ENCODE assay signal across 18 cellular contexts in genomic region chr17:75552847-75553552, GRCh38. TPM values are rescaled to one million over a fixed set of nuclear protein-coding genes. Genes with fewer than 3 reads are reported as not detected.
A peak's percentile ranks its signal among the peaks of the same experiment; 100 is the strongest.
DNase-seq lines count a peak whose midpoint lies in the region; FAIRE-seq and TF ChIP-seq lines count a peak whose summit lies in the region.
"Had no signal": no experiment of that assay in that cellular context is flagged by ENCODE, and none has a peak within 500 bp of the region (broad histone marks: within the 10 kb centered on the region; RNA-seq: fewer than 3 reads in every experiment).

No MANE protein-coding gene starts in this region.

- H2AK5ac ChIP-seq in H9 (ENCODE audit: insufficient read length, low read length), result no peak overlapping the region

- peak overlapping the region in 2 of 3 experiments; percentile 68 to 73; a peak in 2 of 7 replicates for H3K27ac Mint-ChIP-seq in H9
- H3K27ac Mint-ChIP-seq in activated naive CD4-positive, alpha-beta T cell treated with anti-CD3 and anti-CD28 coated beads for 36 hours, result no peak overlapping the region
- H3K27ac Mint-ChIP-seq: CD4-positive, alpha-beta T cell; T-cell had no signal

- H3K27ac ChIP-seq in H9 (ENCODE audit: insufficient read length, low read depth, low read length) (no peak overlapping the region), osteoblast (ENCODE audit: low read depth, low read length) (no peak overlapping the region)
- H3K27ac ChIP-seq: gastrocnemius medialis had no signal

- H2BK15ac ChIP-seq in H9 (ENCODE audit: low read depth, low read length), result no peak overlapping the region

- H3K4me1 ChIP-seq in H9 (ENCODE audit: insufficient read depth, low read length) (peaks cover 4% of the 10 kb centered on the region; the same call in 1 of the 2 replicates), osteoblast (ENCODE audit: insufficient read depth, low read length) (peaks cover 3% of the 10 kb centered on the region)

- H3K79me1 ChIP-seq in H9 (ENCODE audit: insufficient read depth, low read depth, low read length, poor library complexity, severe bottlenecking), result no peaks in the 10 kb centered on the region

- peaks cover 0 to 11% (median 1%) of the 10 kb centered on the region in 3 experiments; a peak in 2 of 7 replicates for H3K36me3 Mint-ChIP-seq in H9 (ENCODE audit: insufficient read depth in 1 of 3, low read depth in 3 of 3)
- H3K36me3 Mint-ChIP-seq in activated naive CD4-positive, alpha-beta T cell treated with anti-CD3 and anti-CD28 coated beads for 36 hours (ENCODE audit: low read depth), result no peaks in the 10 kb centered on the region

- H3K4me2 ChIP-seq in H9 (ENCODE audit: insufficient read depth, insufficient read length, low read length), result no peak overlapping the region
- H3K4me2 ChIP-seq in osteoblast (ENCODE audit: insufficient read depth, low read length), result no peak overlapping the region

- intact Hi-C loops in activated naive CD4-positive, alpha-beta T cell treated with anti-CD3 and anti-CD28 coated beads for 36 hours (cut with micrococcal nuclease), result loop anchor here (10.0 kb wide), 1 partner anchor 72 kb away; no protein-coding TSS in a partner anchor

- H4K20me1 ChIP-seq in H9 (ENCODE audit: control insufficient read depth, insufficient read depth, insufficient read length) (no peaks in the 10 kb centered on the region), osteoblast (ENCODE audit: insufficient read depth, low read length) (no peaks in the 10 kb centered on the region)

- H3K56ac ChIP-seq in H9 (ENCODE audit: insufficient read length, low read depth, low read length), result no peak overlapping the region

- no peaks in the 10 kb centered on the region for H3K9me3 Mint-ChIP-seq in H9
- no peaks in the 10 kb centered on the region for H3K9me3 Mint-ChIP-seq in activated naive CD4-positive, alpha-beta T cell treated with anti-CD3 and anti-CD28 coated beads for 36 hours
- H3K9me3 Mint-ChIP-seq: CD4-positive, alpha-beta T cell; neural crest cell; T-cell had no signal

- DNase-seq in H9, result peak; percentile 58
- peak; percentile 62 for DNase-seq in OCI-M1 (lab: John Stamatoyannopoulos, UW)
- peak; percentile 28 for DNase-seq in fibroblast of pulmonary artery (ENCODE audit: low read depth)
- peak; percentile 75 for DNase-seq in osteoblast (ENCODE audit: insufficient read length, low spot score, missing footprints)
- no peak for DNase-seq in kidney tubule cell (ENCODE audit: low spot score)
- DNase-seq in NCI-H82 (lab: John Stamatoyannopoulos, UW), result no peak
- DNase-seq in GM12891 (ENCODE audit: insufficient read length, low spot score), result no peak
- DNase-seq in activated naive CD4-positive, alpha-beta T cell treated with anti-CD3 and anti-CD28 coated beads for 36 hours, result no peak
- DNase-seq: activated CD4-positive, alpha-beta T cell treated with anti-CD3 and anti-CD28 coated beads for 4 hours; activated T-cell treated with anti-CD3 and anti-CD28 coated beads, Interleukin-2, amount 50 U/mL, for 48 hours; CD4-positive, alpha-beta T cell; effector CD4-positive, alpha-beta T cell; gastrocnemius medialis; left cardiac atrium; T-cell had no signal

- no peak overlapping the region for H2BK20ac ChIP-seq in H9 (ENCODE audit: low read depth, low read length, poor library complexity, severe bottlenecking)

- no peak for TF ChIP-seq POLR2A in GM12891 (IDR thresholded peaks at IDR 0.05; ENCODE audit: low read depth, low read length)

- H2BK12ac ChIP-seq in H9 (ENCODE audit: insufficient read length, low read depth, low read length), result no peak overlapping the region

- H3K4me3 Mint-ChIP-seq in H9, result no peak overlapping the region
- no peak overlapping the region for H3K4me3 Mint-ChIP-seq in activated naive CD4-positive, alpha-beta T cell treated with anti-CD3 and anti-CD28 coated beads for 36 hours
- H3K4me3 Mint-ChIP-seq: CD4-positive, alpha-beta T cell; neural crest cell; T-cell had no signal

- H4K5ac ChIP-seq in H9 (ENCODE audit: insufficient read length, low read depth, low read length), result no peak overlapping the region

- no peak overlapping the region for H3K4ac ChIP-seq in H9 (ENCODE audit: low read depth, low read length)

- WGBS in H9 (ENCODE audit: extremely low coverage, insufficient read length, low lambda C conversion rate), result no CpG with 5 or more reads among the region's 8 CpGs

- no peaks in the 10 kb centered on the region for H3K36me3 ChIP-seq in osteoblast (ENCODE audit: insufficient read depth, low read length)
- H3K36me3 ChIP-seq: gastrocnemius medialis had no signal

- H3K23me2 ChIP-seq in H9 (ENCODE audit: insufficient read length, low read depth, low read length, poor library complexity, severe bottlenecking), result peaks cover 5% of the 10 kb centered on the region

- H3K9ac ChIP-seq in H9 (ENCODE audit: extremely low read depth, insufficient read length, low read length), result no peak overlapping the region

- CTCF ChIA-PET in activated naive CD4-positive, alpha-beta T cell treated with anti-CD3 and anti-CD28 coated beads for 36 hours (lab: Charles Lee), result interaction anchor here (1.1 kb wide), 1 partner anchor 48 kb away, joined by 4 read pairs; no protein-coding TSS in a partner anchor

- H3T11ph ChIP-seq in H9 (ENCODE audit: low read length), result no peak overlapping the region

- no peak overlapping the region for H3K4me3 ChIP-seq in fibroblast of pulmonary artery (replicated peaks; ENCODE audit: low read depth, low read length)
- H3K4me3 ChIP-seq in osteoblast (ENCODE audit: insufficient read depth, low read length), result no peak overlapping the region
- H3K4me3 ChIP-seq: gastrocnemius medialis had no signal

- no peak for FAIRE-seq in GM12891 (lab: Jason Lieb, UNC)
- FAIRE-seq: G401.6, GM18507 had no signal

- no peak overlapping the region for H2BK5ac ChIP-seq in H9 (ENCODE audit: insufficient read length, low read length)

- no peak overlapping the region for H2BK120ac ChIP-seq in H9 (ENCODE audit: low read depth, low read length, poor library complexity, severe bottlenecking)

- H3K4me1 Mint-ChIP-seq in H9, result peaks cover 11 to 38% of the 10 kb centered on the region in 2 experiments
- no peaks in the 10 kb centered on the region for H3K4me1 Mint-ChIP-seq in activated naive CD4-positive, alpha-beta T cell treated with anti-CD3 and anti-CD28 coated beads for 36 hours (ENCODE audit: low read depth)
- H3K4me1 Mint-ChIP-seq: neural crest cell, T-cell had no signal

- no peak overlapping the region for H3K18ac ChIP-seq in H9 (ENCODE audit: insufficient read length, low read depth, low read length)

- H2AFZ ChIP-seq in H9 (ENCODE audit: low read length) (no peak overlapping the region), osteoblast (ENCODE audit: low read length) (no peak overlapping the region)

- no peak overlapping the region for H3K14ac ChIP-seq in H9 (ENCODE audit: insufficient read depth, low read length)

- TF ChIP-seq CTCF in H9 (conservative IDR thresholded peaks at IDR 0.05), result no peak
- TF ChIP-seq CTCF in fibroblast of pulmonary artery (IDR thresholded peaks at IDR 0.05; ENCODE audit: low read length, missing control alignments), result no peak
- no peak for TF ChIP-seq CTCF in osteoblast (IDR thresholded peaks at IDR 0.05; ENCODE audit: extremely low read depth, low read depth, low read length)

- no peaks in the 10 kb centered on the region for H3K9me3 ChIP-seq in H9 (ENCODE audit: control insufficient read depth, low read depth, low read length)
- H3K9me3 ChIP-seq in osteoblast (ENCODE audit: low read depth, low read length), result no peaks in the 10 kb centered on the region
- H3K9me3 ChIP-seq: gastrocnemius medialis had no signal

- no peaks in the 10 kb centered on the region for H3K27me3 Mint-ChIP-seq in H9 (ENCODE audit: low read depth)
- H3K27me3 Mint-ChIP-seq in activated naive CD4-positive, alpha-beta T cell treated with anti-CD3 and anti-CD28 coated beads for 36 hours (ENCODE audit: low read depth), result no peaks in the 10 kb centered on the region
- H3K27me3 Mint-ChIP-seq: CD4-positive, alpha-beta T cell; T-cell had no signal

- no peak overlapping the region for H3K23ac ChIP-seq in H9 (ENCODE audit: insufficient read length, low read depth, low read length)

- H3K27me3 ChIP-seq in H9 (ENCODE audit: insufficient read depth, low read length), result no peaks in the 10 kb centered on the region
- H3K27me3 ChIP-seq in osteoblast (ENCODE audit: insufficient read depth, low read length), result no peaks in the 10 kb centered on the region
- H3K27me3 ChIP-seq: gastrocnemius medialis had no signal

- H3K79me2 ChIP-seq in H9 (ENCODE audit: insufficient read depth, low read length) (no peaks in the 10 kb centered on the region), osteoblast (ENCODE audit: insufficient read depth, low read length) (no peaks in the 10 kb centered on the region)

- H4K91ac ChIP-seq in H9 (ENCODE audit: insufficient read length, low read depth, low read length), result no peak overlapping the region

- no peak overlapping the region for H4K8ac ChIP-seq in H9 (replicated peaks; ENCODE audit: insufficient read length, low read depth, low read length)

TF ChIP-seq in GM12891, 5 proteins besides CTCF, POLR2A, EP300 and RAD21:
- TF ChIP-seq TAF1 (IDR thresholded peaks at IDR 0.05; ENCODE audit: low read depth, low read length), result no peak
- TF ChIP-seq POLR2AphosphoS5 (IDR thresholded peaks at IDR 0.05; ENCODE audit: low read depth, low read length), result no peak
- no peak for TF ChIP-seq POU2F2 (IDR thresholded peaks at IDR 0.05; ENCODE audit: low read depth, low read length)
- no peak for TF ChIP-seq SPI1 (IDR thresholded peaks at IDR 0.05; ENCODE audit: low read depth, low read length)
- no peak for TF ChIP-seq PAX5 (IDR thresholded peaks at IDR 0.05; ENCODE audit: insufficient read depth, low read length, severe bottlenecking)
TF ChIP-seq in GM12891: peak in this region for 0.

RNA-seq across cellular contexts. Expression of gene LLGL2, which starts 27.5 kb away (rescaled TPM):
- total RNA-seq in H9 (2021) (85.9 and 90.4 TPM in 2 replicates), osteoblast (0.36 and 0.59 TPM in 2 replicates)
- 5.2 TPM for polyA plus RNA-seq in GM12891 (2012; ENCODE audit: low read depth, missing spikeins)
- total RNA-seq in activated naive CD4-positive, alpha-beta T cell treated with anti-CD3 and anti-CD28 coated beads for 36 hours, result 1 to 10 TPM; 6.2 to 6.8 TPM

RNA-seq across cellular contexts. Expression of gene MYO15B, which starts 34.6 kb away (rescaled TPM):
- 35.3 and 41.9 TPM in 2 replicates for total RNA-seq in H9 (2021)
- 0.88 and 1.4 TPM in 2 replicates for total RNA-seq in osteoblast
- polyA plus RNA-seq in GM12891 (2012; ENCODE audit: low read depth, missing spikeins), result 9.5 TPM
- total RNA-seq in activated naive CD4-positive, alpha-beta T cell treated with anti-CD3 and anti-CD28 coated beads for 36 hours, result 10 to 100 TPM; 24.6 to 29.7 TPM

RNA-seq across cellular contexts. Expression of gene TSEN54, which starts 36.7 kb away (rescaled TPM):
- 44.5 and 45.5 TPM in 2 replicates for total RNA-seq in H9 (2021)
- 9.7 and 10.9 TPM in 2 replicates for total RNA-seq in osteoblast
- 18.0 TPM for polyA plus RNA-seq in GM12891 (2012; ENCODE audit: low read depth, missing spikeins)
- total RNA-seq in activated naive CD4-positive, alpha-beta T cell treated with anti-CD3 and anti-CD28 coated beads for 36 hours, result 10 to 100 TPM; 21.4 to 22.0 TPM

RNA-seq across cellular contexts. Expression of gene CASKIN2, which starts 37.7 kb away (rescaled TPM):
- total RNA-seq in H9 (2021) (35.2 and 37.0 TPM in 2 replicates), osteoblast (8.7 and 10.3 TPM in 2 replicates)
- 0.04 TPM for polyA plus RNA-seq in GM12891 (2012; ENCODE audit: low read depth, missing spikeins)
- 1 to 10 TPM; 1.0 to 1.1 TPM for total RNA-seq in activated naive CD4-positive, alpha-beta T cell treated with anti-CD3 and anti-CD28 coated beads for 36 hours

Comparison
In these comparisons a context has a peak if more than half of its experiments do, and no peak if none do; other contexts are left out.
1. DNase-seq: peak in H9 (single experiment), OCI-M1 (single experiment), fibroblast of pulmonary artery (single experiment) and osteoblast (single experiment); none in kidney tubule cell (single experiment), NCI-H82 (single experiment), GM12891 (single experiment) and activated naive CD4-positive, alpha-beta T cell treated with anti-CD3 and anti-CD28 coated beads for 36 hours (single experiment).
2. RNA of gene LLGL2, which starts 27.5 kb away (total RNA-seq): 85.9 to 90.4 TPM in H9; 6.2 to 6.8 TPM in activated naive CD4-positive, alpha-beta T cell treated with anti-CD3 and anti-CD28 coated beads for 36 hours and 0.36 to 0.59 TPM in osteoblast; every median in the first group is over 10 times any median in the second.
3. RNA of gene MYO15B, which starts 34.6 kb away (total RNA-seq): 35.3 to 41.9 TPM in H9 and 24.6 to 29.7 TPM in activated naive CD4-positive, alpha-beta T cell treated with anti-CD3 and anti-CD28 coated beads for 36 hours; 0.88 to 1.4 TPM in osteoblast; every median in the first group is over 10 times any median in the second.